In genomic region chr19:45779231-45780145, GRCh38 we compare ENCODE assay signal across 1 cellular context.
TF ChIP-seq lines count a peak whose summit lies in the region.

No MANE protein-coding gene starts in this region.

TF ChIP-seq in HepG2, 621 proteins besides CTCF, POLR2A, EP300 and RAD21 (continued from another document and continues in another):
- no peak for TF ChIP-seq ARID5B (CRISPR knock-in tag; IDR thresholded peaks at IDR 0.05)
- TF ChIP-seq XRCC5 (optimal IDR thresholded peaks at IDR 0.05; ENCODE audit: low read length): peak; percentile 62
- no peak for TF ChIP-seq TFDP1 (CRISPR knock-in tag; IDR thresholded peaks at IDR 0.05; ENCODE audit: borderline replicate concordance)
- TF ChIP-seq PAXIP1 (CRISPR knock-in tag; conservative IDR thresholded peaks at IDR 0.05): no peak
- TF ChIP-seq ZNF564 (CRISPR knock-in tag; IDR thresholded peaks at IDR 0.05): no peak
- no peak for TF ChIP-seq LRRFIP1 (CRISPR knock-in tag; conservative IDR thresholded peaks at IDR 0.05)
- TF ChIP-seq ZNF639 (CRISPR knock-in tag; conservative IDR thresholded peaks at IDR 0.05): no peak
- 0 out of 2 replicates have a peak, but pooled peaks have one; percentile 4 for TF ChIP-seq MAX (IDR thresholded peaks at IDR 0.05)
- TF ChIP-seq ZNF296 (CRISPR knock-in tag; conservative IDR thresholded peaks at IDR 0.05): no peak
- TF ChIP-seq TARDBP (CRISPR knock-in tag; IDR thresholded peaks at IDR 0.05): no peak
- no peak for TF ChIP-seq FOXO1 (CRISPR knock-in tag; IDR thresholded peaks at IDR 0.05)
- TF ChIP-seq NR2F2 (IDR thresholded peaks at IDR 0.05; ENCODE audit: borderline replicate concordance, low read depth): no peak
- no peak for TF ChIP-seq SMARCC2 (IDR thresholded peaks at IDR 0.05)
- TF ChIP-seq SMC3 (IDR thresholded peaks at IDR 0.05; ENCODE audit: low read length): no peak; the same call in 1 of the 2 replicates
- no peak for TF ChIP-seq ZNF34 (CRISPR knock-in tag; IDR thresholded peaks at IDR 0.05; ENCODE audit: borderline replicate concordance)
- no peak for TF ChIP-seq SP1 (IDR thresholded peaks at IDR 0.05)
- no peak; the same call in 1 of the 2 replicates for TF ChIP-seq SP1 (CRISPR knock-in tag; IDR thresholded peaks at IDR 0.05)
- TF ChIP-seq ZNF775 (CRISPR knock-in tag; IDR thresholded peaks at IDR 0.05; ENCODE audit: borderline replicate concordance): no peak
- TF ChIP-seq ZNF335 (CRISPR knock-in tag; IDR thresholded peaks at IDR 0.05): no peak
- no peak for TF ChIP-seq CC2D1A (CRISPR knock-in tag; IDR thresholded peaks at IDR 0.05)
- no peak for TF ChIP-seq ATF7 (IDR thresholded peaks at IDR 0.05)
- TF ChIP-seq ATF7 (CRISPR knock-in tag; IDR thresholded peaks at IDR 0.05): no peak
- no peak for TF ChIP-seq MED13 (CRISPR knock-in tag; IDR thresholded peaks at IDR 0.05)
- 0 out of 2 replicates have a peak, but pooled peaks have one; percentile 19 for TF ChIP-seq AKAP8 (CRISPR knock-in tag; IDR thresholded peaks at IDR 0.05)
- TF ChIP-seq ZNF263 (CRISPR knock-in tag; IDR thresholded peaks at IDR 0.05): no peak
- TF ChIP-seq CBX1 (IDR thresholded peaks at IDR 0.05; ENCODE audit: low read depth): peak; percentile 47
- no peak for TF ChIP-seq KLF9 (CRISPR knock-in tag; IDR thresholded peaks at IDR 0.05; ENCODE audit: low read depth)
- TF ChIP-seq ZNF142 (CRISPR knock-in tag; IDR thresholded peaks at IDR 0.05): no peak
- 0 out of 2 replicates have a peak, but pooled peaks have one; percentile 18 for TF ChIP-seq ZBTB38 (CRISPR knock-in tag; IDR thresholded peaks at IDR 0.05)
- 0 out of 2 replicates have a peak, but pooled peaks have one; percentile 27 for TF ChIP-seq SAP130 (CRISPR knock-in tag; IDR thresholded peaks at IDR 0.05; ENCODE audit: low read depth)
- no peak for TF ChIP-seq U2AF2 (IDR thresholded peaks at IDR 0.05; ENCODE audit: low read depth, low read length)
- no peak for TF ChIP-seq REL (CRISPR knock-in tag; conservative IDR thresholded peaks at IDR 0.05)
- no peak for TF ChIP-seq IKZF1 (IDR thresholded peaks at IDR 0.05)
- TF ChIP-seq NPAS2 (CRISPR knock-in tag; IDR thresholded peaks at IDR 0.05; ENCODE audit: borderline replicate concordance): no peak
- no peak for TF ChIP-seq ZNF512B (CRISPR knock-in tag; IDR thresholded peaks at IDR 0.05; ENCODE audit: borderline replicate concordance)
- no peak for TF ChIP-seq PHF21A (CRISPR knock-in tag; IDR thresholded peaks at IDR 0.05)
- no peak for TF ChIP-seq SIN3A (IDR thresholded peaks at IDR 0.05; ENCODE audit: borderline replicate concordance, low read depth, low read length)
